9 cellular contexts compared by ENCODE assay signal in genomic region chr19:46466536-46467199, GRCh38. TPM values are rescaled to one million over a fixed set of nuclear protein-coding genes. Genes with fewer than 3 reads are reported as not detected.
DNase-seq lines count a peak whose midpoint lies in the region; ATAC-seq and TF ChIP-seq lines count a peak whose summit lies in the region.
"Had no signal": no experiment of that assay in that cellular context is flagged by ENCODE, and none has a peak within 500 bp of the region (broad histone marks: within the 10 kb centered on the region; RNA-seq: fewer than 3 reads in every experiment).

No MANE protein-coding gene starts in this region.

- DNase-seq in BJ (ENCODE audit: low read depth) (peak; percentile 62), GM20000 (ENCODE audit: low spot score) (peak; percentile 62), astrocyte of the cerebellum (ENCODE audit: low read depth) (peak; percentile 87), kidney glomerular epithelial cell (lab: John Stamatoyannopoulos, UW) (peak; percentile 57), midbrain (lab: John Stamatoyannopoulos, UW) (no peak)
- no peak for DNase-seq in central memory CD4-positive, alpha-beta T cell
- no peak for DNase-seq in effector CD4-positive, alpha-beta T cell
- DNase-seq: NCI-H2081 treated with DMSO at 0.1 percent for 48 hours had no signal

- H3K36me3 ChIP-seq in BJ (ENCODE audit: control insufficient read depth, insufficient read depth, low read length), result no peaks in the 10 kb centered on the region

- CTCF ChIA-PET in BJ (lab: Yijun Ruan, JAX), result interaction anchor here (1.2 to 1.3 kb wide), 3 partner anchors 21 to 71 kb away, joined by 3 to 4 read pairs (median 3); no protein-coding TSS in a partner anchor

- H3K27me3 ChIP-seq in BJ (ENCODE audit: control insufficient read depth, insufficient read depth, low read length), result no peaks in the 10 kb centered on the region

- POLR2A ChIA-PET in BJ (lab: Charles Lee), result interaction anchor here (0.8 kb wide), 1 partner anchor 179 kb away, joined by 11 read pairs; no protein-coding TSS in a partner anchor

- in situ Hi-C loops in astrocyte of the cerebellum (cut with HindIII; ENCODE audit: low sequenced_read_pairs), result no loop called here

- TF ChIP-seq CTCF in BJ (IDR thresholded peaks at IDR 0.05; ENCODE audit: insufficient read depth, low read depth, low read length) (no peak), GM20000 (IDR thresholded peaks at IDR 0.05; ENCODE audit: extremely low read depth, missing control alignments) (no peak), astrocyte of the cerebellum (IDR thresholded peaks at IDR 0.05; ENCODE audit: low read depth, low read length, missing control alignments) (no peak)

- no peak for ATAC-seq in HG03196 (IDR thresholded peaks at IDR 0.05; ENCODE audit: unreplicated experiment)

- H3K4me3 ChIP-seq in BJ (ENCODE audit: low read depth, low read length), result no peak overlapping the region
- H3K4me3 ChIP-seq in astrocyte of the cerebellum (ENCODE audit: low read depth, low read length), result no peak overlapping the region

RNA-seq across cellular contexts. Expression of gene PNMA8A, which starts 4.7 kb away (rescaled TPM):
- 0.65 and 0.74 TPM in 2 replicates for polyA plus RNA-seq in BJ (2011; rRNA removed)
- 0.19 and 0.26 TPM in 2 replicates for polyA minus RNA-seq in BJ (2011; rRNA and poly(A)+ RNA removed)

RNA-seq across cellular contexts. Expression of gene PNMA8B, which starts 29.0 kb away (rescaled TPM):
- 0.15 and 0.17 TPM in 2 replicates for polyA plus RNA-seq in BJ (2011; rRNA removed)
- 0.19 and 0.21 TPM in 2 replicates for polyA minus RNA-seq in BJ (2011; rRNA and poly(A)+ RNA removed)

RNA-seq across cellular contexts. Expression of gene PNMA8C, which starts 37.9 kb away (rescaled TPM):
- polyA plus RNA-seq in BJ (2011; rRNA removed), result 0.02 TPM in 1 of 2 replicates, not detected in the other
- polyA minus RNA-seq in BJ (2011; rRNA and poly(A)+ RNA removed), result 0.09 and 0.15 TPM in 2 replicates

RNA-seq across cellular contexts. Expression of gene CCDC8, which starts 53.3 kb away (rescaled TPM):
- polyA plus RNA-seq in BJ (2011; rRNA removed), result 6.9 and 7.7 TPM in 2 replicates
- polyA minus RNA-seq in BJ (2011; rRNA and poly(A)+ RNA removed), result 3.9 and 5.7 TPM in 2 replicates

Comparison
In these comparisons a context has a peak if more than half of its experiments do, and no peak if none do; other contexts are left out.
1. DNase-seq: peak in BJ (single experiment), GM20000 (single experiment), astrocyte of the cerebellum (single experiment) and kidney glomerular epithelial cell (single experiment); none in central memory CD4-positive, alpha-beta T cell (single experiment), midbrain (single experiment) and effector CD4-positive, alpha-beta T cell (single experiment).